ENCODE assay signal across 8 cellular contexts in the genomic region with DNA sequence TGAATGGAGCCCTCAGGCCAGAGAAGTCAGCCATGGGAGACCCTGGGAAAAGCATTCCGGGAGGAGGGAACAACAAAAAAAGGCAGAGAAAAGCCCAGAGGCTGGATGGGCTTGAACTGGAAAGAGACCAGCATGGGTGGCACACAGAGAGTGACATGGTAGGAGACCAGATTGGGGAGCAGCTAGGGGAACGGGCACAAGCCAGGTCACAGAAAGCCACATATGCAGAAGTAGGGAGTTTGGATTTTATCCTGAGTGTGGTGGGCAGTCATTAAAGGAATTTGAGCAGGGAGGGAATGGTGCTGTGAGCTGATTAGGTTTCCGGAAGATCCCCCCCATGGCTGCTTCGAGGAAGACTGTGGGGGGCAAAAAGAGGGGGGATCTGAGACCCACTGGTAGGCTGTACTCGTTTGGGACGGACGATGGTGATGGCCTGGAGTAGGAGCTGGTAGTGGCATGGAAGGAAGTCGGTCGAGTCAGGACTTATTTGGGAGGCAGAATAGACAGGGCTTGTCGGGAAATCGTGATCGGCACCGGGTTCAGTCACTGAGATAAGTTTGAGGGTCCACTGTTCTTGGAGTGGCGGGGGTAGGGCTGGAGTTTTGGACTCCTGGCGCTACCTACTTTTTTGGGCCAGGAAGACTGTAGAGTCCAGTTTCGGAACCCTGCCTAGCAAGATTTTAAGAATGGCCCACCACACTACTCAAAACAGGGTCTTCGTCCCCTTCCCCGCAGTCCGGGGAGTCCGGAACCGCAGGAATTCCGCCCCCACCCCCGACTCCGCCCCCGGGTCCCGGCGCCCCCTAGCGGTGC. TPM values are rescaled to one million over a fixed set of nuclear protein-coding genes. Genes with fewer than 3 reads are reported as not detected.
DNase-seq lines count a peak whose midpoint lies in the region; FAIRE-seq and TF ChIP-seq lines count a peak whose summit lies in the region.

No MANE protein-coding gene starts in this region.

- H3K27ac ChIP-seq in OCI-LY3 (ENCODE audit: low read length) = peak overlapping the region; percentile 71
- peak overlapping the region; percentile 95 to 99 for H3K27ac ChIP-seq in coronary artery
- H3K27ac ChIP-seq in mesodermal cell (ENCODE audit: low read depth, low read length, severe bottlenecking) = peak overlapping the region; percentile 98
- peak overlapping the region; percentile 98 for H3K27ac ChIP-seq in uterus

- WGBS in mesodermal cell (ENCODE audit: insufficient coverage in 2 of 2), 2 experiments = 0 to 2% methylated on average over 16 to 17 of the region's 28 CpGs

- intact Hi-C loops in uterus (cut with DNase I; ENCODE audit: low total_unique reads) = no loop called here

- peak overlapping the region; percentile 57; the same call in 1 of the 2 replicates for H2AFZ ChIP-seq in OCI-LY3 (ENCODE audit: low read depth, low read length)

- TF ChIP-seq CTCF in OCI-LY3 (IDR thresholded peaks at IDR 0.05; ENCODE audit: low read depth, low read length) (no peak), coronary artery (IDR thresholded peaks at IDR 0.05) (no peak), uterus (IDR thresholded peaks at IDR 0.05) (no peak)

- TF ChIP-seq POLR2A in GM12892 (IDR thresholded peaks at IDR 0.05; ENCODE audit: low read depth, low read length) (no peak), uterus (IDR thresholded peaks at IDR 0.05) (no peak)

- H3K4me3 ChIP-seq in OCI-LY3 (ENCODE audit: low read length) (peak overlapping the region; percentile 95), coronary artery (peak overlapping the region; percentile 96), mesodermal cell (ENCODE audit: extremely low read depth, insufficient read depth, low read length, poor library complexity, severe bottlenecking) (peak overlapping the region; percentile 86), uterus (peak overlapping the region; percentile 72 to 93)

- no peaks in the 10 kb centered on the region for H4K20me1 ChIP-seq in OCI-LY3 (ENCODE audit: insufficient read depth, low read length)

- peak; percentile 60 for FAIRE-seq in GM12892 (lab: Jason Lieb, UNC)

- peaks cover 6% of the 10 kb centered on the region; the same call in 1 of the 2 replicates for H3K79me2 ChIP-seq in OCI-LY3 (ENCODE audit: low read length)

- peak overlapping the region; percentile 90 for H3K9ac ChIP-seq in OCI-LY3 (ENCODE audit: low read length)

- no peaks in the 10 kb centered on the region for H3K27me3 ChIP-seq in OCI-LY3 (ENCODE audit: low read depth, low read length)
- H3K27me3 ChIP-seq in uterus = no peaks in the 10 kb centered on the region

- H3K4me1 ChIP-seq in OCI-LY3 (ENCODE audit: low read length) (peaks cover 13% of the 10 kb centered on the region), mesodermal cell (ENCODE audit: control insufficient read depth, insufficient read depth, low read length, poor library complexity, severe bottlenecking) (peaks cover 24% of the 10 kb centered on the region), uterus (peaks cover 0 to 21% of the 10 kb centered on the region in 2 donors)

- H3K36me3 ChIP-seq in OCI-LY3 (replicated peaks; ENCODE audit: low read depth, low read length) = peaks cover 8% of the 10 kb centered on the region
- H3K36me3 ChIP-seq in mesodermal cell (ENCODE audit: control insufficient read depth, insufficient read depth, low read length) = peaks cover 21% of the 10 kb centered on the region
- no peaks in the 10 kb centered on the region for H3K36me3 ChIP-seq in uterus

- H3K9me3 ChIP-seq in OCI-LY3 (ENCODE audit: insufficient read depth, low read length) (no peaks in the 10 kb centered on the region), mesodermal cell (ENCODE audit: control insufficient read depth, low read length) (no peaks in the 10 kb centered on the region), uterus (no peaks in the 10 kb centered on the region)

- peak overlapping the region; percentile 99 for H3K4me2 ChIP-seq in OCI-LY3 (ENCODE audit: low read length)

- DNase-seq in GM12892 (ENCODE audit: insufficient read length) = no peak
- DNase-seq in coronary artery (ENCODE audit: low spot score) = peak; percentile 81
- no peak for DNase-seq in uterus
- no peak for DNase-seq in central memory CD4-positive, alpha-beta T cell
- no peak for DNase-seq in NCI-H1092 treated with DMSO at 0.1 percent for 48 hours (lab: John Stamatoyannopoulos, UW)
- DNase-seq in iPS-NIHi11 (ENCODE audit: low spot score) = no peak

RNA-seq across cellular contexts. Expression of a gene that starts 0.9 kb away (rescaled TPM):
- polyA plus RNA-seq in GM12892 (2012; ENCODE audit: missing spikeins) = 3.2 TPM
- 13.6 TPM for polyA plus RNA-seq in mesodermal cell (2013, experiment 1 of 2)
- polyA plus RNA-seq in mesodermal cell (2013, experiment 2 of 2) = 10.5 TPM
- 10 to 100 TPM in 3 of 4 donors, 1 to 10 TPM in 1; 3.1 to 18.4 (median 15.8) TPM for total RNA-seq in uterus

RNA-seq across cellular contexts. Expression of a gene that starts 11.7 kb away (rescaled TPM):
- 0.74 TPM for polyA plus RNA-seq in GM12892 (2012; ENCODE audit: missing spikeins)
- 7.8 TPM for polyA plus RNA-seq in mesodermal cell (2013, experiment 1 of 2)
- 6.3 TPM for polyA plus RNA-seq in mesodermal cell (2013, experiment 2 of 2)
- 1 to 10 TPM; 3.3 to 7.5 (median 4.8) TPM for total RNA-seq in uterus

RNA-seq across cellular contexts. Expression of a gene that starts 19.3 kb away (rescaled TPM):
- 13.0 TPM for polyA plus RNA-seq in GM12892 (2012; ENCODE audit: missing spikeins)
- 32.6 TPM for polyA plus RNA-seq in mesodermal cell (2013, experiment 1 of 2)
- polyA plus RNA-seq in mesodermal cell (2013, experiment 2 of 2) = 30.0 TPM
- total RNA-seq in uterus = 10 to 100 TPM in 3 of 4 donors, 1 to 10 TPM in 1; 1.0 to 81.5 (median 44.7) TPM

RNA-seq across cellular contexts. Expression of a gene that starts 34.9 kb away (rescaled TPM):
- not detected for polyA plus RNA-seq in GM12892 (2012; ENCODE audit: missing spikeins)
- 0.18 TPM for polyA plus RNA-seq in mesodermal cell (2013, experiment 1 of 2)
- not detected for polyA plus RNA-seq in mesodermal cell (2013, experiment 2 of 2)
- total RNA-seq in uterus = under 1 TPM in 2 of 4 donors, not detected in 2; 0.40 to 0.48 TPM

RNA-seq across cellular contexts. Expression of a gene that starts 40.7 kb away (rescaled TPM):
- polyA plus RNA-seq in GM12892 (2012; ENCODE audit: missing spikeins) = 26.2 TPM
- polyA plus RNA-seq in mesodermal cell (2013, experiment 1 of 2) = 27.1 TPM
- polyA plus RNA-seq in mesodermal cell (2013, experiment 2 of 2) = 24.0 TPM
- total RNA-seq in uterus = 100 to 1,000 TPM in 2 of 4 donors, 10 to 100 TPM in 2; 51.5 to 206 (median 115) TPM
